In genomic region chr4:53705972-53706371, GRCh38 we compare ENCODE assay signal across 15 cellular contexts.
"Had no signal": no experiment of that assay in that cellular context is flagged by ENCODE, and none has a peak within 500 bp of the region (broad histone marks: within the 10 kb centered on the region; RNA-seq: fewer than 3 reads in every experiment).

No MANE protein-coding gene starts in this region.

- H3K27ac Mint-ChIP-seq: activated CD4-positive, alpha-beta memory T cell treated with anti-CD3 and anti-CD28 coated beads for 36 hours; activated CD4-positive, alpha-beta T cell treated with anti-CD3 and anti-CD28 coated beads for 36 hours; activated CD8-positive, alpha-beta memory T cell treated with anti-CD3 and anti-CD28 coated beads, Interleukin-2, amount 10 ng/mL, durations not matched to agents 7 days and 5 days; activated T-helper 2 cell treated with anti-CD3 and anti-CD28 coated beads, Interferon-gamma antibody, Interleukin-2, Interleukin-4, amounts not matched to agents 10 μg/mL and 5 μg/mL and 100 μg/mL, durations not matched to agents 14 hours and 24 hours and 36 hours; neural progenitor cell; stimulated activated effector memory CD8-positive, alpha-beta T cell treated with anti-CD3 and anti-CD28 coated beads, Interleukin-12 subunit alpha, Interleukin-12 subunit beta, amount 100 ng/mL, for 72 hours had no signal

- H3K4me2 ChIP-seq: neural progenitor cell had no signal

- ATAC-seq: activated CD4-positive, alpha-beta T cell treated with anti-CD3 and anti-CD28 coated beads for 36 hours; activated CD8-positive, alpha-beta memory T cell treated with anti-CD3 and anti-CD28 coated beads, Interleukin-2, amount 10 ng/mL, durations not matched to agents 7 days and 5 days; stimulated activated effector memory CD8-positive, alpha-beta T cell treated with anti-CD3 and anti-CD28 coated beads, Interleukin-12 subunit alpha, Interleukin-12 subunit beta, amount 100 ng/mL, for 72 hours had no signal

- H3K4me3 Mint-ChIP-seq: activated CD4-positive, alpha-beta memory T cell treated with anti-CD3 and anti-CD28 coated beads for 36 hours; activated CD4-positive, alpha-beta T cell treated with anti-CD3 and anti-CD28 coated beads for 36 hours; activated CD8-positive, alpha-beta memory T cell treated with anti-CD3 and anti-CD28 coated beads, Interleukin-2, amount 10 ng/mL, durations not matched to agents 7 days and 5 days; neural progenitor cell; stimulated activated effector memory CD8-positive, alpha-beta T cell treated with anti-CD3 and anti-CD28 coated beads, Interleukin-12 subunit alpha, Interleukin-12 subunit beta, amount 100 ng/mL, for 72 hours had no signal

- H3K9me3 Mint-ChIP-seq: activated CD4-positive, alpha-beta memory T cell treated with anti-CD3 and anti-CD28 coated beads for 36 hours; activated T-helper 2 cell treated with anti-CD3 and anti-CD28 coated beads, Interferon-gamma antibody, Interleukin-2, Interleukin-4, amounts not matched to agents 10 μg/mL and 5 μg/mL and 100 μg/mL, durations not matched to agents 14 hours and 24 hours and 36 hours; neural progenitor cell had no signal

- DNase-seq: activated CD4-positive, alpha-beta memory T cell treated with anti-CD3 and anti-CD28 coated beads for 36 hours; activated CD4-positive, alpha-beta T cell treated with anti-CD3 and anti-CD28 coated beads for 36 hours; activated CD8-positive, alpha-beta memory T cell treated with anti-CD3 and anti-CD28 coated beads, Interleukin-2, amount 10 ng/mL, durations not matched to agents 7 days and 5 days; activated naive CD4-positive, alpha-beta T cell treated with anti-CD3 and anti-CD28 coated beads, Interleukin-2, amount 50 U/mL, for 16 hours; activated T-cell treated with anti-CD3 and anti-CD28 coated beads, Interleukin-2, amount 50 U/mL, for 1 hour; central memory CD4-positive, alpha-beta T cell; kidney; left ventricle myocardium inferior; ovary; WERI-Rb-1 had no signal

- H3K36me3 ChIP-seq: adrenal gland, colonic mucosa, left ventricle myocardium inferior, neural progenitor cell, ovary, WERI-Rb-1 had no signal

- H3K9me3 ChIP-seq: adrenal gland, colonic mucosa, left ventricle myocardium inferior, ovary had no signal

- H3K27me3 ChIP-seq: adrenal gland, colonic mucosa, neural progenitor cell, ovary had no signal

- H3K27ac ChIP-seq: colonic mucosa, left ventricle myocardium inferior, neural progenitor cell, ovary, WERI-Rb-1 had no signal

- H3K9ac ChIP-seq: neural progenitor cell had no signal

- H3K27me3 Mint-ChIP-seq: activated CD8-positive, alpha-beta memory T cell treated with anti-CD3 and anti-CD28 coated beads, Interleukin-2, amount 10 ng/mL, durations not matched to agents 7 days and 5 days had no signal

- H3K4me3 ChIP-seq: adrenal gland, colonic mucosa, left ventricle myocardium inferior, neural progenitor cell, ovary had no signal

- H3K36me3 Mint-ChIP-seq: activated CD4-positive, alpha-beta memory T cell treated with anti-CD3 and anti-CD28 coated beads for 36 hours; activated CD8-positive, alpha-beta memory T cell treated with anti-CD3 and anti-CD28 coated beads, Interleukin-2, amount 10 ng/mL, durations not matched to agents 7 days and 5 days; neural progenitor cell; stimulated activated effector memory CD8-positive, alpha-beta T cell treated with anti-CD3 and anti-CD28 coated beads, Interleukin-12 subunit alpha, Interleukin-12 subunit beta, amount 100 ng/mL, for 72 hours had no signal
